In genomic region chr12:68686595-68687521, GRCh38 we compare ENCODE assay signal across 1 cellular context.
TF ChIP-seq lines count a peak whose summit lies in the region.

Gene NUP107, plus strand, starts transcription at chr12:68686978. Its CDS starts 88 bp downstream, at chr12:68687066.

TF ChIP-seq in HepG2, 621 proteins besides CTCF, POLR2A, EP300 and RAD21 (continued from another document and continues in another):
- TF ChIP-seq, protein P1, sequence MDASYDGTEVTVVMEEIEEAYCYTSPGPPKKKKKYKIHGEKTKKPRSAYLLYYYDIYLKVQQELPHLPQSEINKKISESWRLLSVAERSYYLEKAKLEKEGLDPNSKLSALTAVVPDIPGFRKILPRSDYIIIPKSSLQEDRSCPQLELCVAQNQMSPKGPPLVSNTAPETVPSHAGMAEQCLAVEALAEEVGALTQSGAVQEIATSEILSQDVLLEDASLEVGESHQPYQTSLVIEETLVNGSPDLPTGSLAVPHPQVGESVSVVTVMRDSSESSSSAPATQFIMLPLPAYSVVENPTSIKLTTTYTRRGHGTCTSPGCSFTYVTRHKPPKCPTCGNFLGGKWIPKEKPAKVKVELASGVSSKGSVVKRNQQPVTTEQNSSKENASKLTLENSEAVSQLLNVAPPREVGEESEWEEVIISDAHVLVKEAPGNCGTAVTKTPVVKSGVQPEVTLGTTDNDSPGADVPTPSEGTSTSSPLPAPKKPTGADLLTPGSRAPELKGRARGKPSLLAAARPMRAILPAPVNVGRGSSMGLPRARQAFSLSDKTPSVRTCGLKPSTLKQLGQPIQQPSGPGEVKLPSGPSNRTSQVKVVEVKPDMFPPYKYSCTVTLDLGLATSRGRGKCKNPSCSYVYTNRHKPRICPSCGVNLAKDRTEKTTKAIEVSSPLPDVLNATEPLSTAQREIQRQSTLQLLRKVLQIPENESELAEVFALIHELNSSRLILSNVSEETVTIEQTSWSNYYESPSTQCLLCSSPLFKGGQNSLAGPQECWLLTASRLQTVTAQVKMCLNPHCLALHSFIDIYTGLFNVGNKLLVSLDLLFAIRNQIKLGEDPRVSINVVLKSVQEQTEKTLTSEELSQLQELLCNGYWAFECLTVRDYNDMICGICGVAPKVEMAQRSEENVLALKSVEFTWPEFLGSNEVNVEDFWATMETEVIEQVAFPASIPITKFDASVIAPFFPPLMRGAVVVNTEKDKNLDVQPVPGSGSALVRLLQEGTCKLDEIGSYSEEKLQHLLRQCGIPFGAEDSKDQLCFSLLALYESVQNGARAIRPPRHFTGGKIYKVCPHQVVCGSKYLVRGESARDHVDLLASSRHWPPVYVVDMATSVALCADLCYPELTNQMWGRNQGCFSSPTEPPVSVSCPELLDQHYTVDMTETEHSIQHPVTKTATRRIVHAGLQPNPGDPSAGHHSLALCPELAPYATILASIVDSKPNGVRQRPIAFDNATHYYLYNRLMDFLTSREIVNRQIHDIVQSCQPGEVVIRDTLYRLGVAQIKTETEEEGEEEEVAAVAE (CRISPR knock-in tag; IDR thresholded peaks at IDR 0.05; ENCODE audit: borderline replicate concordance) = peak; percentile 81; the same call in 1 of the 2 replicates
- TF ChIP-seq HNF4A (CRISPR knock-in tag; IDR thresholded peaks at IDR 0.05) (peak; percentile 79), ETS1 (CRISPR knock-in tag; IDR thresholded peaks at IDR 0.05) (no peak), ZNF296 (CRISPR knock-in tag; conservative IDR thresholded peaks at IDR 0.05) (no peak), HNRNPUL1 (IDR thresholded peaks at IDR 0.05; ENCODE audit: low read depth, low read length) (no peak), ZNF777 (CRISPR knock-in tag; IDR thresholded peaks at IDR 0.05) (peak; percentile 74; the same call in 1 of the 2 replicates), KMT2A (CRISPR knock-in tag; IDR thresholded peaks at IDR 0.05) (peak; percentile 99), ZHX2 (IDR thresholded peaks at IDR 0.05; ENCODE audit: low read depth) (peak; percentile 75), ZHX2 (CRISPR knock-in tag; IDR thresholded peaks at IDR 0.05; ENCODE audit: borderline replicate concordance) (no peak), ZNF180 (CRISPR knock-in tag; IDR thresholded peaks at IDR 0.05; ENCODE audit: borderline replicate concordance, low read depth) (no peak), CHCHD3 (CRISPR knock-in tag; IDR thresholded peaks at IDR 0.05) (no peak), ZNF879 (CRISPR knock-in tag; IDR thresholded peaks at IDR 0.05) (no peak), TRIM22 (IDR thresholded peaks at IDR 0.05) (no peak), ZNF260 (CRISPR knock-in tag; IDR thresholded peaks at IDR 0.05; ENCODE audit: borderline replicate concordance, low read depth) (no peak), ZFX (CRISPR knock-in tag; IDR thresholded peaks at IDR 0.05; ENCODE audit: low read depth) (peak; percentile 89), HOXA5 (CRISPR knock-in tag; IDR thresholded peaks at IDR 0.05) (peak; percentile 74; the same call in 1 of the 2 replicates), ZNF18 (CRISPR knock-in tag; IDR thresholded peaks at IDR 0.05; ENCODE audit: insufficient replicate concordance) (no peak)
- TF ChIP-seq, protein P2, sequence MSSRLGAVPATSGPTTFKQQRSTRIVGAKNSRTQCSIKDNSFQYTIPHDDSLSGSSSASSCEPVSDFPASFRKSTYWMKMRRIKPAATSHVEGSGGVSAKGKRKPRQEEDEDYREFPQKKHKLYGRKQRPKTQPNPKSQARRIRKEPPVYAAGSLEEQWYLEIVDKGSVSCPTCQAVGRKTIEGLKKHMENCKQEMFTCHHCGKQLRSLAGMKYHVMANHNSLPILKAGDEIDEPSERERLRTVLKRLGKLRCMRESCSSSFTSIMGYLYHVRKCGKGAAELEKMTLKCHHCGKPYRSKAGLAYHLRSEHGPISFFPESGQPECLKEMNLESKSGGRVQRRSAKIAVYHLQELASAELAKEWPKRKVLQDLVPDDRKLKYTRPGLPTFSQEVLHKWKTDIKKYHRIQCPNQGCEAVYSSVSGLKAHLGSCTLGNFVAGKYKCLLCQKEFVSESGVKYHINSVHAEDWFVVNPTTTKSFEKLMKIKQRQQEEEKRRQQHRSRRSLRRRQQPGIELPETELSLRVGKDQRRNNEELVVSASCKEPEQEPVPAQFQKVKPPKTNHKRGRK (CRISPR knock-in tag; IDR thresholded peaks at IDR 0.05) = no peak
- TF ChIP-seq, protein P3, sequence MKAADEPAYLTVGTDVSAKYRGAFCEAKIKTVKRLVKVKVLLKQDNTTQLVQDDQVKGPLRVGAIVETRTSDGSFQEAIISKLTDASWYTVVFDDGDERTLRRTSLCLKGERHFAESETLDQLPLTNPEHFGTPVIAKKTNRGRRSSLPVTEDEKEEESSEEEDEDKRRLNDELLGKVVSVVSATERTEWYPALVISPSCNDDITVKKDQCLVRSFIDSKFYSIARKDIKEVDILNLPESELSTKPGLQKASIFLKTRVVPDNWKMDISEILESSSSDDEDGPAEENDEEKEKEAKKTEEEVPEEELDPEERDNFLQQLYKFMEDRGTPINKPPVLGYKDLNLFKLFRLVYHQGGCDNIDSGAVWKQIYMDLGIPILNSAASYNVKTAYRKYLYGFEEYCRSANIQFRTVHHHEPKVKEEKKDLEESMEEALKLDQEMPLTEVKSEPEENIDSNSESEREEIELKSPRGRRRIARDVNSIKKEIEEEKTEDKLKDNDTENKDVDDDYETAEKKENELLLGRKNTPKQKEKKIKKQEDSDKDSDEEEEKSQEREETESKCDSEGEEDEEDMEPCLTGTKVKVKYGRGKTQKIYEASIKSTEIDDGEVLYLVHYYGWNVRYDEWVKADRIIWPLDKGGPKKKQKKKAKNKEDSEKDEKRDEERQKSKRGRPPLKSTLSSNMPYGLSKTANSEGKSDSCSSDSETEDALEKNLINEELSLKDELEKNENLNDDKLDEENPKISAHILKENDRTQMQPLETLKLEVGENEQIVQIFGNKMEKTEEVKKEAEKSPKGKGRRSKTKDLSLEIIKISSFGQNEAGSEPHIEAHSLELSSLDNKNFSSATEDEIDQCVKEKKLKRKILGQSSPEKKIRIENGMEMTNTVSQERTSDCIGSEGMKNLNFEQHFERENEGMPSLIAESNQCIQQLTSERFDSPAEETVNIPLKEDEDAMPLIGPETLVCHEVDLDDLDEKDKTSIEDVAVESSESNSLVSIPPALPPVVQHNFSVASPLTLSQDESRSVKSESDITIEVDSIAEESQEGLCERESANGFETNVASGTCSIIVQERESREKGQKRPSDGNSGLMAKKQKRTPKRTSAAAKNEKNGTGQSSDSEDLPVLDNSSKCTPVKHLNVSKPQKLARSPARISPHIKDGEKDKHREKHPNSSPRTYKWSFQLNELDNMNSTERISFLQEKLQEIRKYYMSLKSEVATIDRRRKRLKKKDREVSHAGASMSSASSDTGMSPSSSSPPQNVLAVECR (CRISPR knock-in tag; IDR thresholded peaks at IDR 0.05; ENCODE audit: borderline replicate concordance) = peak; percentile 99
- TF ChIP-seq, protein P4, sequence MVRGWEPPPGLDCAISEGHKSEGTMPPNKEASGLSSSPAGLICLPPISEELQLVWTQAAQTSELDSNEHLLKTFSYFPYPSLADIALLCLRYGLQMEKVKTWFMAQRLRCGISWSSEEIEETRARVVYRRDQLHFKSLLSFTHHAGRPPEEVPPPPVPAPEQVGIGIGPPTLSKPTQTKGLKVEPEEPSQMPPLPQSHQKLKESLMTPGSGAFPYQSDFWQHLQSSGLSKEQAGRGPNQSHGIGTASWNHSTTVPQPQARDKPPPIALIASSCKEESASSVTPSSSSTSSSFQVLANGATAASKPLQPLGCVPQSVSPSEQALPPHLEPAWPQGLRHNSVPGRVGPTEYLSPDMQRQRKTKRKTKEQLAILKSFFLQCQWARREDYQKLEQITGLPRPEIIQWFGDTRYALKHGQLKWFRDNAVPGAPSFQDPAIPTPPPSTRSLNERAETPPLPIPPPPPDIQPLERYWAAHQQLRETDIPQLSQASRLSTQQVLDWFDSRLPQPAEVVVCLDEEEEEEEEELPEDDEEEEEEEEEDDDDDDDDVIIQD (CRISPR knock-in tag; IDR thresholded peaks at IDR 0.05; ENCODE audit: low read depth) = peak; percentile 45; the same call in 1 of the 2 replicates
- TF ChIP-seq, protein P5, sequence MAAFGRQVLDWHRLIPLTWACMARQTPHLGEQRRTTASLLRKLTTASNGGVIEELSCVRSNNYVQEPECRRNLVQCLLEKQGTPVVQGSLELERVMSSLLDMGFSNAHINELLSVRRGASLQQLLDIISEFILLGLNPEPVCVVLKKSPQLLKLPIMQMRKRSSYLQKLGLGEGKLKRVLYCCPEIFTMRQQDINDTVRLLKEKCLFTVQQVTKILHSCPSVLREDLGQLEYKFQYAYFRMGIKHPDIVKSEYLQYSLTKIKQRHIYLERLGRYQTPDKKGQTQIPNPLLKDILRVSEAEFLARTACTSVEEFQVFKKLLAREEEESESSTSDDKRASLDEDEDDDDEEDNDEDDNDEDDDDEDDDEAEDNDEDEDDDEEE (CRISPR knock-in tag; IDR thresholded peaks at IDR 0.05) = peak; percentile 60; the same call in 1 of the 2 replicates
- TF ChIP-seq, protein P6, sequence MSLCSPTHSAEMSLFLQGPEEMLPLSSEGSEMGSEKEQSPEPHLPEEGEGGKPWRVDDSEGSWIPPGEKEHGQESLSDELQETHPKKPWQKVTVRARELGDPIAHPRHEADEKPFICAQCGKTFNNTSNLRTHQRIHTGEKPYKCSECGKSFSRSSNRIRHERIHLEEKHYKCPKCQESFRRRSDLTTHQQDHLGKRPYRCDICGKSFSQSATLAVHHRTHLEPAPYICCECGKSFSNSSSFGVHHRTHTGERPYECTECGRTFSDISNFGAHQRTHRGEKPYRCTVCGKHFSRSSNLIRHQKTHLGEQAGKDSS (CRISPR knock-in tag; IDR thresholded peaks at IDR 0.05; ENCODE audit: borderline replicate concordance, low read depth) = peak; percentile 93; the same call in 1 of the 2 replicates
